Comparison of ENCODE assay signal across 8 cellular contexts in the genomic region with DNA sequence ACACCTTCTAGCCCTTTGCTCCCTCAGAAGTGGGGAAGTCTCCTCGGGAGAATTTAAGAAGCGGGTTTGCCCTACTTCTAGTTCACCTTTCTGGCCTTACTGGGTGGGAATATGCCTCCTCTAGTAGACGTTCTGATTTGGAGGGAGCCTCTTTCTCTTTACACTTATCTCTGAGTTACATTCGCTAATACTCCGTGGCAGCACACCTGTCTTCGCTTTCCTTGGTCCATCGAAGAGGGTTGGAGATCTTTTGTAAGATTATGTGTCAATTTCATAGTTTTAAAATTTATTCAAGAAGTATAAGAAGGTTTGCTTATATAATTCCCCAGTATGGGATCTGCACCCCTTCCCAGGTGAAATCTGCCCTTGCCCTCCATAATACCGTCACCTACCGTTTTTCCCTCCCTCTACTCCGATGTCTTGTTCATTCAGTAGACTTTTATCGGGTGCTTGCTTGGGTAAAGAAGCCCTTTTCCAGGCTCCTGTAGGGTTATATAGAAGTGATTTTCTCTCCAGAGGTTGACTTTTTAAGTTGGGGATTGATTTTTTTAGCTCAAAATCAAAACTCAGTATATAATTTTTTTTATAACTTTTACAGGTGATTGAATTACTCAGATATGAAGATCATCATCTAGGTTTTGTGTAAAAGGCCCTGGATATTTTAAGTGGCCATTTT. TPM values are rescaled to one million over a fixed set of nuclear protein-coding genes. Genes with fewer than 3 reads are reported as not detected.
DNase-seq lines count a peak whose midpoint lies in the region; ATAC-seq and TF ChIP-seq lines count a peak whose summit lies in the region.

No MANE protein-coding gene starts in this region.

- H3K4me1 ChIP-seq in ovary (ENCODE audit: insufficient read depth) = peaks cover 5% of the 10 kb centered on the region

- H3K27ac ChIP-seq in RWPE1 = peak overlapping the region; percentile 99
- H3K27ac ChIP-seq in ovary = peak overlapping the region; percentile 97 to 99

- TF ChIP-seq CTCF in RWPE1 (conservative IDR thresholded peaks at IDR 0.05; ENCODE audit: low read depth) (no peak), ovary (IDR thresholded peaks at IDR 0.05) (no peak)

- peak; percentile 8 for DNase-seq in DMS79 treated with DMSO at 0.1 percent for 48 hours (lab: John Stamatoyannopoulos, UW)
- no peak for DNase-seq in DMS79 (lab: John Stamatoyannopoulos, UW)
- DNase-seq in RWPE1 (ENCODE audit: low spot score) = peak; percentile 18
- peak; percentile 40 to 68 for DNase-seq in erythroblast (lab: John Stamatoyannopoulos, UW)
- DNase-seq in ovary = no peak
- no peak for DNase-seq in central memory CD4-positive, alpha-beta T cell
- no peak for DNase-seq in NCI-H2196 (lab: John Stamatoyannopoulos, UW; ENCODE audit: unreplicated experiment)

- no peak for ATAC-seq in HG03457 (IDR thresholded peaks at IDR 0.05; ENCODE audit: unreplicated experiment)

- POLR2A ChIA-PET in RWPE1 (lab: Yijun Ruan, JAX; ENCODE audit: low non-redundant PET) = no interaction called here

- no peaks in the 10 kb centered on the region for H3K9me3 ChIP-seq in ovary

- TF ChIP-seq EP300 in ovary (IDR thresholded peaks at IDR 0.05) = no peak

- no peak for TF ChIP-seq POLR2A in erythroblast (IDR thresholded peaks at IDR 0.05; ENCODE audit: low read length)
- TF ChIP-seq POLR2A in ovary (IDR thresholded peaks at IDR 0.05) = no peak

- 1 to 2% (median 1%) methylated on average over 11 of the region's 11 CpGs for WGBS in ovary, 3 donors

- intact Hi-C loops in ovary (cut with DNase I) = loop anchor here in 1 of 4 donors (10.0 kb wide), 1 partner anchor 220 kb away; the partner anchor contains the start of gene MIER3

- no peaks in the 10 kb centered on the region for H3K36me3 ChIP-seq in ovary

- no peaks in the 10 kb centered on the region for H3K27me3 ChIP-seq in ovary

- peak overlapping the region; percentile 96 for H3K4me3 ChIP-seq in ovary

- CTCF ChIA-PET in RWPE1 (lab: Yijun Ruan, JAX) = no interaction called here

RNA-seq across cellular contexts. Expression of gene GPBP1, which starts 1.1 kb away (rescaled TPM):
- total RNA-seq in ovary = 100 to 1,000 TPM in 2 of 7 donors, 10 to 100 TPM in 5; 78.2 to 124 (median 96.1) TPM
- 10 to 100 TPM; 63.7 to 68.4 TPM for polyA plus RNA-seq in ovary

Comparison
In these comparisons a context has a peak if more than half of its experiments do, and no peak if none do; other contexts are left out.
1. DNase-seq: peak in DMS79 treated with DMSO at 0.1 percent for 48 hours (single experiment), RWPE1 (single experiment) and erythroblast (2 of 2); none in DMS79 (single experiment), ovary (0 of 5), central memory CD4-positive, alpha-beta T cell (single experiment) and NCI-H2196 (single experiment).